ENCODE assay signal across 2 cellular contexts in the genomic region with DNA sequence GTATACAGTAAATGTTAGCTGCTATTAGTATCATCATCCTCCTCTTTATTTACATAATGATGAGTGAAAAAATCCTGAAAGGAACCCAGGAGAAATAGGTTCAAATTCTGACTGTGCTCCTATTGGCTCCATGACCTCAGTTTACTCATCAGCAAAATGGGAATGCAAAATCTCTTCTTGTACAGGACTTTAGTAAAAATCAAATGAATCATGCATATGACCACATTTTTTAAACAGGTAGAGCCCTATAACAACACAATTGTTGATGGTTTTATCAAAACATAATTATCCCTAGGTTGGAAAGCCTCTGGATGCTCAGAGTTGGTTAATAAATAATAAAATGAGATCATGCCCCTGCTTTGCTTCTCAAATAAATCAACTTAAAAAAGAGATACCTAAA.
TF ChIP-seq lines count a peak whose summit lies in the region.

No MANE protein-coding gene starts in this region.

TF ChIP-seq in HepG2, 621 proteins besides CTCF, POLR2A, EP300 and RAD21:
- TF ChIP-seq ZNF629 (CRISPR knock-in tag; conservative IDR thresholded peaks at IDR 0.05), result peak; percentile 70
- no peak for TF ChIP-seq MIER3 (CRISPR knock-in tag; IDR thresholded peaks at IDR 0.05; ENCODE audit: borderline replicate concordance)

TF ChIP-seq in K562, 482 proteins besides CTCF, POLR2A, EP300 and RAD21:
- no peak for TF ChIP-seq TAF1 (IDR thresholded peaks at IDR 0.05; ENCODE audit: control insufficient read depth, extremely low read depth, insufficient read depth, low read length, severe bottlenecking)
- TF ChIP-seq BCOR (IDR thresholded peaks at IDR 0.05), result peak; percentile 85
- TF ChIP-seq ZNF431 (CRISPR knock-in tag; IDR thresholded peaks at IDR 0.05), result no peak
- peak; percentile 42 to 77; a peak in 3 of 4 replicates for TF ChIP-seq KDM1A (IDR thresholded peaks at IDR 0.05)
- peak; percentile 96 for TF ChIP-seq RBM25 (IDR thresholded peaks at IDR 0.05; ENCODE audit: low read depth, low read length, severe bottlenecking)
- TF ChIP-seq ADNP (tag; IDR thresholded peaks at IDR 0.05), result peak; percentile 69
TF ChIP-seq in K562: peak in this region for 4.
